Comparison of ENCODE assay signal across 16 cellular contexts in genomic region chr14:32251530-32251929, GRCh38. TPM values are rescaled to one million over a fixed set of nuclear protein-coding genes. Genes with fewer than 3 reads are reported as not detected.
A peak's percentile ranks its signal among the peaks of the same experiment; 100 is the strongest.
DNase-seq lines count a peak whose midpoint lies in the region; ATAC-seq and TF ChIP-seq lines count a peak whose summit lies in the region.
"Had no signal": no experiment of that assay in that cellular context is flagged by ENCODE, and none has a peak within 500 bp of the region (broad histone marks: within the 10 kb centered on the region; RNA-seq: fewer than 3 reads in every experiment).

No MANE protein-coding gene starts in this region.

- H3K9me2 ChIP-seq in HCT116 (ENCODE audit: insufficient read depth): no peaks in the 10 kb centered on the region

- RAD21 ChIA-PET in HCT116 (lab: Charles Lee; ENCODE audit: low non-redundant PET in 1 of 2, low total read pairs in 2 of 2, uncharacterized antibody in 2 of 2, unreplicated experiment in 2 of 2): no interaction called here

- H4K20me1 ChIP-seq in HCT116 (ENCODE audit: insufficient read depth) (no peaks in the 10 kb centered on the region), OCI-LY3 (ENCODE audit: insufficient read depth, low read length) (no peaks in the 10 kb centered on the region)

- H3K9ac ChIP-seq in HCT116 (ENCODE audit: low read length) (no peak overlapping the region), OCI-LY3 (ENCODE audit: low read length) (no peak overlapping the region), parathyroid adenoma (no peak overlapping the region)

- peak overlapping the region; percentile 89 for H2AFZ ChIP-seq in HCT116 (ENCODE audit: low read depth, low read length, poor library complexity, severe bottlenecking)
- peak overlapping the region; percentile 81 for H2AFZ ChIP-seq in OCI-LY3 (ENCODE audit: low read depth, low read length)
- peak overlapping the region; percentile 18 for H2AFZ ChIP-seq in parathyroid adenoma

- H3K27ac ChIP-seq in HCT116 (ENCODE audit: low read depth, low read length) (no peak overlapping the region), OCI-LY3 (ENCODE audit: low read length) (no peak overlapping the region), parathyroid adenoma (no peak overlapping the region)
- no peak overlapping the region for H3K27ac ChIP-seq in effector memory CD4-positive, alpha-beta T cell (ENCODE audit: insufficient read depth, low read length, poor library complexity, severe bottlenecking)
- H3K27ac ChIP-seq: brain microvascular endothelial cell had no signal

- ATAC-seq in HCT116 (no peak), HG03469 (IDR thresholded peaks at IDR 0.05; ENCODE audit: unreplicated experiment) (no peak)

- POLR2A ChIA-PET in HCT116 (lab: Charles Lee): no interaction called here

- H3K9me3 ChIP-seq in HCT116 (ENCODE audit: control insufficient read depth in 1 of 2, insufficient read depth in 1 of 2, low read depth in 1 of 2, low read length in 2 of 2) (no peaks in the 10 kb centered on the region), OCI-LY3 (ENCODE audit: insufficient read depth, low read length) (no peaks in the 10 kb centered on the region), parathyroid adenoma (ENCODE audit: control insufficient read depth, low read length) (no peaks in the 10 kb centered on the region)
- H3K9me3 ChIP-seq in effector memory CD4-positive, alpha-beta T cell (ENCODE audit: control insufficient read depth, low read length): no peaks in the 10 kb centered on the region

- TF ChIP-seq POLR2A in HCT116 (IDR thresholded peaks at IDR 0.05; ENCODE audit: borderline replicate concordance, extremely low read depth, insufficient read depth, insufficient read length): no peak

- DNase-seq in HCT116 (ENCODE audit: low read depth, low spot score) (no peak), fibroblast of villous mesenchyme (ENCODE audit: low read depth) (peak; percentile 5), globus pallidus (ENCODE audit: low spot score) (no peak), SIG-M5 treated with dmso at 0.1 percent for 504 hours (lab: John Stamatoyannopoulos, UW; ENCODE audit: unreplicated experiment) (no peak)
- DNase-seq in effector memory CD4-positive, alpha-beta T cell: no peak

- H3K79me2 ChIP-seq in HCT116 (ENCODE audit: insufficient read depth, low read length) (no peaks in the 10 kb centered on the region), OCI-LY3 (ENCODE audit: low read length) (no peaks in the 10 kb centered on the region), parathyroid adenoma (no peaks in the 10 kb centered on the region)

- H3K4me2 ChIP-seq in HCT116 (ENCODE audit: low read length) (peak overlapping the region; percentile 22; the same call in 1 of the 2 replicates), OCI-LY3 (ENCODE audit: low read length) (peak overlapping the region; percentile 15; the same call in 1 of the 2 replicates), parathyroid adenoma (ENCODE audit: low read length) (no peak overlapping the region)

- intact Hi-C loops in HCT116 (cut with micrococcal nuclease): loop anchor here (5.0 to 10.0 kb wide), 3 partner anchors 131 to 897 kb away; partner anchors contain the start of gene DTD2

- H3K4me3 ChIP-seq in HCT116 (replicated peaks in 1 of 2; ENCODE audit: low read depth in 1 of 2, low read length in 2 of 2) (no peak overlapping the region), OCI-LY3 (ENCODE audit: low read length) (no peak overlapping the region), fibroblast of villous mesenchyme (ENCODE audit: low read depth, low read length) (no peak overlapping the region), parathyroid adenoma (ENCODE audit: low read depth, low read length) (no peak overlapping the region)
- H3K4me3 ChIP-seq in effector memory CD4-positive, alpha-beta T cell (ENCODE audit: insufficient read depth, low read depth, low read length, poor library complexity, severe bottlenecking): no peak overlapping the region

- no peaks in the 10 kb centered on the region for H3K36me3 ChIP-seq in HCT116 (ENCODE audit: control insufficient read depth in 1 of 2, insufficient read depth in 2 of 2, low read length in 2 of 2)
- H3K36me3 ChIP-seq in OCI-LY3 (replicated peaks; ENCODE audit: low read depth, low read length): no peaks in the 10 kb centered on the region
- no peaks in the 10 kb centered on the region for H3K36me3 ChIP-seq in parathyroid adenoma (ENCODE audit: control insufficient read depth, insufficient read depth, low read length)
- H3K36me3 ChIP-seq in effector memory CD4-positive, alpha-beta T cell (ENCODE audit: control insufficient read depth, insufficient read depth, low read length): no peaks in the 10 kb centered on the region
- H3K36me3 ChIP-seq: brain microvascular endothelial cell had no signal

- H3K4me1 ChIP-seq in HCT116 (ENCODE audit: control insufficient read depth in 1 of 2, insufficient read depth in 2 of 2, low read length in 2 of 2) (peaks cover 0 to 10% of the 10 kb centered on the region in 2 experiments; a peak in 2 of 4 replicates), OCI-LY3 (ENCODE audit: low read length) (no peaks in the 10 kb centered on the region), parathyroid adenoma (no peaks in the 10 kb centered on the region)
- no peaks in the 10 kb centered on the region for H3K4me1 ChIP-seq in effector memory CD4-positive, alpha-beta T cell (ENCODE audit: control insufficient read depth, insufficient read depth, low read length, poor library complexity, severe bottlenecking)

- H3K27me3 ChIP-seq in HCT116 (ENCODE audit: insufficient read depth, low read length) (no peaks in the 10 kb centered on the region), OCI-LY3 (ENCODE audit: low read depth, low read length) (no peaks in the 10 kb centered on the region), parathyroid adenoma (ENCODE audit: control insufficient read depth, insufficient read depth, low read length) (no peaks in the 10 kb centered on the region)
- H3K27me3 ChIP-seq in effector memory CD4-positive, alpha-beta T cell (replicated peaks; ENCODE audit: control insufficient read depth, insufficient read depth, low read length, poor library complexity, severe bottlenecking): no peaks in the 10 kb centered on the region
- H3K27me3 ChIP-seq: brain microvascular endothelial cell had no signal

- no peak for TF ChIP-seq RAD21 in HCT116 (IDR thresholded peaks at IDR 0.05; ENCODE audit: low read depth)

- CTCF ChIA-PET in HCT116 (lab: Charles Lee): interaction anchor here (0.8 to 5.4 kb wide), 7 partner anchors 175 to 741 kb away, joined by 3 to 73 read pairs (median 6); partner anchors contain the start of gene ARHGAP5

- no TSS peak for BruUV-seq in HCT116 (replicated peaks; lab: Mats Ljungman, UMichigan)

- TF ChIP-seq CTCF in HCT116 (IDR thresholded peaks at IDR 0.05 in 2 of 3, conservative IDR thresholded peaks at IDR 0.05 in 1 of 3; ENCODE audit: borderline replicate concordance in 1 of 3, insufficient read depth in 1 of 3, low read depth in 2 of 3, low read length in 2 of 3) (no peak), OCI-LY3 (IDR thresholded peaks at IDR 0.05; ENCODE audit: low read depth, low read length) (no peak), fibroblast of villous mesenchyme (IDR thresholded peaks at IDR 0.05; ENCODE audit: insufficient read depth, low read depth, low read length) (no peak), parathyroid adenoma (IDR thresholded peaks at IDR 0.05) (no peak)

TF ChIP-seq in HCT116, 20 proteins besides CTCF, POLR2A, EP300 and RAD21:
- no peak for TF ChIP-seq JUND (IDR thresholded peaks at IDR 0.05)
- TF ChIP-seq TCF7L2 (IDR thresholded peaks at IDR 0.05; ENCODE audit: borderline replicate concordance, extremely low read depth, insufficient read depth, insufficient read length): no peak
- TF ChIP-seq CBX3 (IDR thresholded peaks at IDR 0.05; ENCODE audit: low read depth): no peak
- TF ChIP-seq SP1 (IDR thresholded peaks at IDR 0.05; ENCODE audit: low read depth): no peak
- TF ChIP-seq MAX (IDR thresholded peaks at IDR 0.05): no peak
- no peak for TF ChIP-seq YY1 (IDR thresholded peaks at IDR 0.05; ENCODE audit: extremely low read depth, insufficient replicate concordance, low read depth, low read length)
- no peak for TF ChIP-seq ZBTB33 (IDR thresholded peaks at IDR 0.05; ENCODE audit: extremely low read depth, insufficient replicate concordance, low read length)
TF ChIP-seq in HCT116: peak in this region for 0.

RNA-seq across cellular contexts. Expression of gene RNU6-8, which starts 48.5 kb away (rescaled TPM):
- total RNA-seq in HCT116 (2021; ENCODE audit: unreplicated experiment): not detected
- polyA plus RNA-seq in HCT116 (2012): not detected in 2 replicates
- not detected in 2 replicates for total RNA-seq in fibroblast of villous mesenchyme
- total RNA-seq: G401; H4; mononuclear cell; T-helper 2 cell treated with Interferon-gamma antibody and Interleukin-4, amounts not matched to agents 100 ng/mL and 5 ng/mL, for 36 hours; urinary bladder; WTC11 had no signal
- polyA plus RNA-seq: BJ, urinary bladder had no signal

RNA-seq across cellular contexts. Expression of gene RNU6-7, which starts 49.7 kb away (rescaled TPM):
- total RNA-seq in HCT116 (2021; ENCODE audit: unreplicated experiment) (not detected), fibroblast of villous mesenchyme (not detected in 2 replicates)
- not detected in 2 replicates for polyA plus RNA-seq in HCT116 (2012)
- total RNA-seq: G401; H4; mononuclear cell; T-helper 2 cell treated with Interferon-gamma antibody and Interleukin-4, amounts not matched to agents 100 ng/mL and 5 ng/mL, for 36 hours; urinary bladder; WTC11 had no signal
- polyA plus RNA-seq: BJ, urinary bladder had no signal

Comparison
In these comparisons a context has a peak if more than half of its experiments do, and no peak if none do; other contexts are left out.
1. H2AFZ ChIP-seq: peak in every context shown above with its lines; median percentile 89 in HCT116; 81 in OCI-LY3; 18 in parathyroid adenoma.